Comparison of ENCODE assay signal across 8 cellular contexts in genomic region chr14:75982724-75983358, GRCh38. TPM values are rescaled to one million over a fixed set of nuclear protein-coding genes. Genes with fewer than 3 reads are reported as not detected.
DNase-seq lines count a peak whose midpoint lies in the region; ATAC-seq and TF ChIP-seq lines count a peak whose summit lies in the region.

No MANE protein-coding gene starts in this region.

- no peaks in the 10 kb centered on the region for H3K36me3 ChIP-seq in HUES6 (ENCODE audit: control insufficient read depth, insufficient read depth, low read length)
- H3K36me3 ChIP-seq in heart right ventricle = no peaks in the 10 kb centered on the region
- H3K36me3 ChIP-seq in prostate gland = no peaks in the 10 kb centered on the region

- H3K9me3 ChIP-seq in HUES6 (ENCODE audit: control insufficient read depth, insufficient read depth, low read depth, low read length) = no peaks in the 10 kb centered on the region
- no peaks in the 10 kb centered on the region for H3K9me3 ChIP-seq in heart right ventricle
- no peaks in the 10 kb centered on the region for H3K9me3 ChIP-seq in prostate gland

- no peaks in the 10 kb centered on the region for H3K36me3 Mint-ChIP-seq in activated naive CD4-positive, alpha-beta T cell treated with anti-CD3 and anti-CD28 coated beads, Interleukin-2, amount 50 U/mL, for 72 hours

- H3K4me3 ChIP-seq in HUES6 (ENCODE audit: low read depth, low read length) (peak overlapping the region; percentile 63), heart right ventricle (peak overlapping the region; percentile 60 to 92 (median 78)), prostate gland (peak overlapping the region; percentile 66 to 74)

- H3K27ac ChIP-seq in HUES6 (ENCODE audit: low read depth, low read length) = no peak overlapping the region
- H3K27ac ChIP-seq in heart right ventricle = peak overlapping the region; percentile 88 to 98 (median 96)
- peak overlapping the region; percentile 93 to 98 for H3K27ac ChIP-seq in prostate gland

- H3K4me1 ChIP-seq in HUES6 (ENCODE audit: control insufficient read depth, insufficient read depth, low read length) (peaks cover 18% of the 10 kb centered on the region), heart right ventricle (peaks cover 0 to 68% (median 38%) of the 10 kb centered on the region in 9 donors), prostate gland (replicated peaks) (peaks cover 13% of the 10 kb centered on the region)

- H3K9ac ChIP-seq in HUES6 (ENCODE audit: low read length) = peak overlapping the region; percentile 18

- H3K27me3 ChIP-seq in HUES6 (ENCODE audit: control insufficient read depth, insufficient read depth, low read length) (peaks cover 28% of the 10 kb centered on the region), heart right ventricle (no peaks in the 10 kb centered on the region), prostate gland (replicated peaks; ENCODE audit: insufficient read depth) (no peaks in the 10 kb centered on the region)

- DNase-seq in activated gamma-delta T cell treated with anti-CD3 and anti-CD28 coated beads, Interleukin-2, amount 50 U/mL, for 16 hours (ENCODE audit: low read depth) = peak; percentile 24
- DNase-seq in activated gamma-delta T cell treated with Interleukin-2 at 50 U/mL for 16 hours (no peak), heart right ventricle (peak; percentile 81 to 83), prostate gland (ENCODE audit: low spot score) (no peak), HT-29 (ENCODE audit: low spot score) (no peak), kidney glomerular epithelial cell (lab: John Stamatoyannopoulos, UW) (no peak)
- DNase-seq in activated naive CD4-positive, alpha-beta T cell treated with anti-CD3 and anti-CD28 coated beads, Interleukin-2, amount 50 U/mL, for 72 hours (ENCODE audit: low spot score in 2 of 2) = peak in 1 of 2 donors; percentile 61

- H3K9me3 Mint-ChIP-seq in activated naive CD4-positive, alpha-beta T cell treated with anti-CD3 and anti-CD28 coated beads, Interleukin-2, amount 50 U/mL, for 72 hours = no peaks in the 10 kb centered on the region

- 10% methylated on average over 35 of the region's 35 CpGs for WGBS in heart right ventricle, 2 donors
- 10% methylated on average over 35 of the region's 35 CpGs for WGBS in prostate gland

- intact Hi-C loops in heart right ventricle (cut with DNase I) = loop anchor here in 9 of 10 donors (1.0 to 10.0 kb wide), 15 partner anchors 76 to 278 kb away; no protein-coding TSS in a partner anchor
- intact Hi-C loops in prostate gland (cut with DNase I) = loop anchor here (1.0 to 10.0 kb wide), 3 partner anchors 112 to 272 kb away; no protein-coding TSS in a partner anchor

- no peak for TF ChIP-seq POLR2A in prostate gland (IDR thresholded peaks at IDR 0.05)

- peak in 6 of 9 donors; percentile 16 to 51 (median 29) for TF ChIP-seq CTCF in heart right ventricle (IDR thresholded peaks at IDR 0.05)
- no peak for TF ChIP-seq CTCF in prostate gland (IDR thresholded peaks at IDR 0.05)

- ATAC-seq in activated naive CD4-positive, alpha-beta T cell treated with anti-CD3 and anti-CD28 coated beads, Interleukin-2, amount 50 U/mL, for 72 hours = peak; percentile 23 to 26
- peak; percentile 26 to 60 (median 47) for ATAC-seq in heart right ventricle

- peak overlapping the region in 1 of 2 donors; percentile 1 for H3K27ac Mint-ChIP-seq in activated naive CD4-positive, alpha-beta T cell treated with anti-CD3 and anti-CD28 coated beads, Interleukin-2, amount 50 U/mL, for 72 hours

RNA-seq across cellular contexts. Expression of gene TGFB3, which starts 1.0 kb away (rescaled TPM):
- total RNA-seq in activated naive CD4-positive, alpha-beta T cell treated with anti-CD3 and anti-CD28 coated beads, Interleukin-2, amount 50 U/mL, for 72 hours = 1 to 10 TPM; 2.8 to 6.3 TPM
- total RNA-seq in heart right ventricle = 10 to 100 TPM; 14.0 to 37.8 (median 24.3) TPM
- 10 to 100 TPM in 1 of 2 donors, 1 to 10 TPM in 1; 9.9 to 10.2 TPM for polyA plus RNA-seq in heart right ventricle
- 100 to 1,000 TPM; 136 to 140 TPM for total RNA-seq in prostate gland
- 0.65 and 2.9 TPM in 2 replicates for total RNA-seq in HT-29 (2014; rRNA removed; shearing (Covaris generic))

RNA-seq across cellular contexts. Expression of gene IFT43, which starts 2.7 kb away (rescaled TPM):
- total RNA-seq in activated naive CD4-positive, alpha-beta T cell treated with anti-CD3 and anti-CD28 coated beads, Interleukin-2, amount 50 U/mL, for 72 hours = 1 to 10 TPM; 6.3 to 9.7 TPM
- total RNA-seq in heart right ventricle (10 to 100 TPM; 19.7 to 43.8 (median 27.6) TPM), prostate gland (10 to 100 TPM; 43.1 to 55.9 TPM)
- 10 to 100 TPM; 34.7 to 57.1 TPM for polyA plus RNA-seq in heart right ventricle
- total RNA-seq in HT-29 (2014; rRNA removed; shearing (Covaris generic)) = 24.7 and 25.0 TPM in 2 replicates

Comparison
In these comparisons a context has a peak if more than half of its experiments do, and no peak if none do; other contexts are left out.
1. DNase-seq: peak in activated gamma-delta T cell treated with anti-CD3 and anti-CD28 coated beads, Interleukin-2, amount 50 U/mL, for 16 hours (single experiment) and heart right ventricle (2 of 2); none in activated gamma-delta T cell treated with Interleukin-2 at 50 U/mL for 16 hours (single experiment), prostate gland (single experiment), HT-29 (single experiment) and kidney glomerular epithelial cell (single experiment).
2. CTCF ChIP-seq: peak in heart right ventricle (6 of 9); none in prostate gland (0 of 4).
3. Peak in every context shown above with its lines, with median percentiles within 50 percentile points of each other: H3K4me3 ChIP-seq.